ENCODE assay signal across 8 cellular contexts in the genomic region with DNA sequence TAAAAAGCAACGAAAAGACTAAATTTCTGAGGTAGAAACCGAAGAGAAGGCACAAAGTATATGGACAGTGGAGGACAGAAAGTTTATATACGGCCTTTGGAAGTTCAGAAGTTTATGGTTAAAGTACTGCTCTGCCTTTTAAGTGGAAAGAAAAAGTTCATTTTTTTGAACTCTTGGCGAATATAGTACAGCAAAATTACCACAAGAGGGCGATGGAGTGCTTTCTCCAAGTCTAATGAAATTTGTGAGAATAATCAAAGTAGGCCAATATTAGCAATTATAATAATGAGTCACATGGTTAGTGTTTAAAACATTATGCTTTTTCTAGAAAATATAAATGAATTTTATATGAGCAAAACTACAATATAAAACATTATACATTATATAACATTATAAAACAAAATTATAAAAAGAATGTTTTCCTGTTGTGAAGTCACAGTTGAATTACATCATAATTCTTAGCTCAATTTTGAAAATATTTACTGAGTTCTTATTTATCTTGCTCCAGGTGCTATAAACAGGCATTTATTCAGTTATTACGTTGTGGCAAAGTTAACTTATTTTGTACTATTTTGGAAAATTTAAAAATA.
A peak's percentile ranks its signal among the peaks of the same experiment; 100 is the strongest.
DNase-seq lines count a peak whose midpoint lies in the region; ATAC-seq, FAIRE-seq and TF ChIP-seq lines count a peak whose summit lies in the region.

No MANE protein-coding gene starts in this region.

- H3K79me2 ChIP-seq in DOHH2 (ENCODE audit: control insufficient read depth, low read length), result no peaks in the 10 kb centered on the region

- H3K9me3 ChIP-seq in A549 (no peaks in the 10 kb centered on the region), DOHH2 (ENCODE audit: control insufficient read depth, insufficient read depth, low read length) (no peaks in the 10 kb centered on the region), HEK293 (ENCODE audit: control insufficient read depth, insufficient read depth, low read depth, low read length) (no peaks in the 10 kb centered on the region)

- H3K9me2 ChIP-seq in DOHH2 (replicated peaks; ENCODE audit: control insufficient read depth, low read length), result no peaks in the 10 kb centered on the region

- no peak overlapping the region for H3K27ac Mint-ChIP-seq in chondrocyte (ENCODE audit: unreplicated experiment)

- no peaks in the 10 kb centered on the region for H4K20me1 ChIP-seq in DOHH2 (ENCODE audit: control insufficient read depth, insufficient read depth, low read depth, low read length)

- peak in 1 of 2 experiments; percentile 52; a peak in 2 of 6 replicates for ATAC-seq in A549

- H3F3A ChIP-seq in DOHH2 (ENCODE audit: control insufficient read depth, insufficient read depth), result no peaks in the 10 kb centered on the region

- peak; percentile 82 for TF ChIP-seq CTCF in A549 (IDR thresholded peaks at IDR 0.05)
- TF ChIP-seq CTCF in DOHH2 (IDR thresholded peaks at IDR 0.05; ENCODE audit: low read depth, low read length, poor library complexity, severe bottlenecking), result peak; percentile 66
- no peak for TF ChIP-seq CTCF in HEK293 (tag by site-specific recombination; IDR thresholded peaks at IDR 0.05)
- TF ChIP-seq CTCF in chondrocyte (IDR thresholded peaks at IDR 0.05), result peak; percentile 97

- no peak for TF ChIP-seq EP300 in A549 (IDR thresholded peaks at IDR 0.05)

- H3K9me3 Mint-ChIP-seq in chondrocyte (ENCODE audit: low read depth), result no peaks in the 10 kb centered on the region

- H3K36me3 ChIP-seq in DOHH2 (ENCODE audit: control insufficient read depth, low read length), result no peaks in the 10 kb centered on the region
- H3K36me3 ChIP-seq in HEK293 (ENCODE audit: control insufficient read depth in 2 of 2, insufficient read depth in 1 of 2, low read length in 2 of 2), result peaks cover 0 to 8% of the 10 kb centered on the region in 2 experiments; a peak in 1 of 3 replicates

- H3K36me3 Mint-ChIP-seq in chondrocyte (ENCODE audit: low read depth), result peaks cover 30% of the 10 kb centered on the region

- no peak for TF ChIP-seq POLR2A in A549 (IDR thresholded peaks at IDR 0.05; ENCODE audit: low read length)

- CTCF ChIA-PET in A549 (lab: Yijun Ruan, JAX) (interaction anchor here (0.6 to 3.7 kb wide), 17 partner anchors 9 to 537 kb away, joined by 3 to 31 read pairs (median 4); no protein-coding TSS in a partner anchor), HEK293 (lab: Yijun Ruan, JAX) (interaction anchor here (0.6 to 2.6 kb wide), 20 partner anchors 8 to 1098 kb away, joined by 3 to 13 read pairs (median 3); no protein-coding TSS in a partner anchor)

- H3K4me3 ChIP-seq in A549, result no peak overlapping the region
- no peak overlapping the region for H3K4me3 ChIP-seq in DOHH2 (ENCODE audit: low read length)
- no peak overlapping the region for H3K4me3 ChIP-seq in HEK293 (ENCODE audit: low read depth, low read length)

- under 1% methylated on average over 6 of the region's 6 CpGs for WGBS in A549 (ENCODE audit: missing lambda C conversion rate)

- no peaks in the 10 kb centered on the region for H3K27me3 ChIP-seq in DOHH2 (ENCODE audit: control insufficient read depth, low read length)

- H3K4me1 ChIP-seq in A549 (peaks cover 44% of the 10 kb centered on the region), DOHH2 (ENCODE audit: control insufficient read depth, low read length) (no peaks in the 10 kb centered on the region), HEK293 (ENCODE audit: control insufficient read depth, insufficient read depth, low read length) (no peaks in the 10 kb centered on the region)

- peaks cover 23% of the 10 kb centered on the region for H3K4me1 Mint-ChIP-seq in chondrocyte (ENCODE audit: low read depth)

- DNase-seq in A549 (ENCODE audit: low read depth in 1 of 2, low spot score in 1 of 2), result peak; percentile 21 to 57
- DNase-seq in NCI-H69 (lab: John Stamatoyannopoulos, UW), result peak; percentile 45
- no peak for DNase-seq in chondrocyte (ENCODE audit: low spot score)
- peak; percentile 64 for DNase-seq in midbrain (lab: John Stamatoyannopoulos, UW)
- DNase-seq in NCI-H1930 (lab: John Stamatoyannopoulos, UW), result no peak
- no peak for DNase-seq in activated effector memory CD4-positive, alpha-beta T cell treated with Interleukin-2 at 50 U/mL for 16 hours

- no peaks in the 10 kb centered on the region for H3K27me3 Mint-ChIP-seq in chondrocyte (ENCODE audit: low read depth)

- H3K4me3 Mint-ChIP-seq in chondrocyte (ENCODE audit: unreplicated experiment), result no peak overlapping the region

- H3K4me2 ChIP-seq in A549 (peak overlapping the region; percentile 49; the same call in 2 of the 3 replicates), DOHH2 (ENCODE audit: low read length) (no peak overlapping the region)

- peak; percentile 87 to 90 for TF ChIP-seq RAD21 in A549 (conservative IDR thresholded peaks at IDR 0.05 in 1 of 2, IDR thresholded peaks at IDR 0.05 in 1 of 2)

- FAIRE-seq in A549 (lab: Jason Lieb, UNC), result peak; percentile 61

- POLR2A ChIA-PET in A549 (lab: Yijun Ruan, JAX), result no interaction called here
- POLR2A ChIA-PET in HEK293 (lab: Yijun Ruan, JAX), result no interaction called here

- peak overlapping the region; percentile 63 to 78 for H3K27ac ChIP-seq in A549
- no peak overlapping the region for H3K27ac ChIP-seq in DOHH2 (ENCODE audit: low read depth, low read length)
- H3K27ac ChIP-seq in HEK293 (ENCODE audit: extremely low read depth, low read depth, low read length), result no peak overlapping the region

TF ChIP-seq in A549, 52 proteins besides CTCF, POLR2A, EP300 and RAD21:
- TF ChIP-seq RARB (CRISPR knock-in tag; IDR thresholded peaks at IDR 0.05), result no peak
- TF ChIP-seq SMC3 (IDR thresholded peaks at IDR 0.05), result peak; percentile 85

TF ChIP-seq in HEK293, 187 proteins besides CTCF, POLR2A, EP300 and RAD21:
- TF ChIP-seq ZNF48 (tag by site-specific recombination; IDR thresholded peaks at IDR 0.05), result no peak
- TF ChIP-seq ZNF830 (tag by site-specific recombination; IDR thresholded peaks at IDR 0.05; ENCODE audit: low read depth), result no peak
- no peak for TF ChIP-seq ZNF792 (tag by site-specific recombination; IDR thresholded peaks at IDR 0.05)
- peak; percentile 88 for TF ChIP-seq ZNF654 (tag by site-specific recombination; IDR thresholded peaks at IDR 0.05; ENCODE audit: low read depth)
- no peak for TF ChIP-seq ZNF292 (tag by site-specific recombination; IDR thresholded peaks at IDR 0.05; ENCODE audit: borderline replicate concordance, low read depth)
- TF ChIP-seq ZFP3 (tag by site-specific recombination; IDR thresholded peaks at IDR 0.05; ENCODE audit: low read depth), result no peak

Comparison
In these comparisons a context has a peak if more than half of its experiments do, and no peak if none do; other contexts are left out.
1. DNase-seq: peak in A549 (2 of 2), NCI-H69 (single experiment) and midbrain (single experiment); none in chondrocyte (single experiment), NCI-H1930 (0 of 2) and activated effector memory CD4-positive, alpha-beta T cell treated with Interleukin-2 at 50 U/mL for 16 hours (single experiment).
2. H3K27ac ChIP-seq: peak in A549 (2 of 2); none in DOHH2 (single experiment) and HEK293 (single experiment).
3. Of the 5 proteins assayed by ChIP-seq in both HEK293 and A549: peak only in HEK293: none; only in A549: CTCF; in both: none; in neither: 4.